In genomic region chr4:188428935-188429334, GRCh38 we compare ENCODE assay signal across 13 cellular contexts.
DNase-seq lines count a peak whose midpoint lies in the region; ATAC-seq and TF ChIP-seq lines count a peak whose summit lies in the region.
"Had no signal": no experiment of that assay in that cellular context is flagged by ENCODE, and none has a peak within 500 bp of the region (broad histone marks: within the 10 kb centered on the region; RNA-seq: fewer than 3 reads in every experiment).

No MANE protein-coding gene starts in this region.

- no peak overlapping the region for H3K27ac Mint-ChIP-seq in natural killer cell
- H3K27ac Mint-ChIP-seq in chondrocyte (ENCODE audit: unreplicated experiment) = no peak overlapping the region
- H3K27ac Mint-ChIP-seq: activated naive CD8-positive, alpha-beta T cell treated with anti-CD3 and anti-CD28 coated beads for 36 hours had no signal

- no peak overlapping the region for H3K27ac ChIP-seq in stomach
- H3K27ac ChIP-seq: right atrium auricular region had no signal

- H3K9ac ChIP-seq in adipocyte (ENCODE audit: low read length) = no peak overlapping the region

- H3K27me3 Mint-ChIP-seq in natural killer cell (ENCODE audit: low read depth in 2 of 2) (no peaks in the 10 kb centered on the region), chondrocyte (ENCODE audit: low read depth) (no peaks in the 10 kb centered on the region)
- H3K27me3 Mint-ChIP-seq: activated naive CD8-positive, alpha-beta T cell treated with anti-CD3 and anti-CD28 coated beads for 36 hours had no signal

- no peak for TF ChIP-seq CTCF in stomach (IDR thresholded peaks at IDR 0.05)
- TF ChIP-seq CTCF in natural killer cell (IDR thresholded peaks at IDR 0.05) = no peak
- TF ChIP-seq CTCF in chondrocyte (IDR thresholded peaks at IDR 0.05) = no peak

- H3K4me3 ChIP-seq in adipocyte (ENCODE audit: low read length) (no peak overlapping the region), stomach (no peak overlapping the region)
- H3K4me3 ChIP-seq: right atrium auricular region had no signal

- TF ChIP-seq EP300 in stomach (IDR thresholded peaks at IDR 0.05) = no peak

- no peak for ATAC-seq in natural killer cell
- ATAC-seq: stimulated activated naive CD8-positive, alpha-beta T cell treated with anti-CD3 and anti-CD28 coated beads, Interleukin-15, Interleukin-2, amounts not matched to agents 100 U/mL and 50 U/mL, for 24 hours had no signal

- no peaks in the 10 kb centered on the region for H3K27me3 ChIP-seq in adipocyte (replicated peaks; ENCODE audit: control insufficient read depth, insufficient read depth, low read length)
- no peaks in the 10 kb centered on the region for H3K27me3 ChIP-seq in stomach
- H3K27me3 ChIP-seq: right atrium auricular region had no signal

- H3K4me1 Mint-ChIP-seq in natural killer cell = no peaks in the 10 kb centered on the region
- H3K4me1 Mint-ChIP-seq in chondrocyte (ENCODE audit: low read depth) = peaks cover 38% of the 10 kb centered on the region
- H3K4me1 Mint-ChIP-seq: activated naive CD8-positive, alpha-beta T cell treated with anti-CD3 and anti-CD28 coated beads for 36 hours had no signal

- intact Hi-C loops in stomach (cut with DNase I; ENCODE audit: low total_unique reads) (no loop called here), natural killer cell (cut with micrococcal nuclease) (no loop called here)

- H3K36me3 ChIP-seq in adipocyte (ENCODE audit: control insufficient read depth, insufficient read depth, low read length, severe bottlenecking) (no peaks in the 10 kb centered on the region), stomach (no peaks in the 10 kb centered on the region)
- H3K36me3 ChIP-seq: right atrium auricular region had no signal

- H3K9me3 ChIP-seq in adipocyte (ENCODE audit: control insufficient read depth, low read length) (no peaks in the 10 kb centered on the region), stomach (no peaks in the 10 kb centered on the region)
- H3K9me3 ChIP-seq: right atrium auricular region had no signal

- H3K36me3 Mint-ChIP-seq in natural killer cell = no peaks in the 10 kb centered on the region
- H3K36me3 Mint-ChIP-seq in chondrocyte (ENCODE audit: low read depth) = peaks cover 4% of the 10 kb centered on the region
- H3K36me3 Mint-ChIP-seq: activated naive CD8-positive, alpha-beta T cell treated with anti-CD3 and anti-CD28 coated beads for 36 hours had no signal

- 5 to 16% (median 11%) methylated on average over 6 of the region's 6 CpGs for WGBS in stomach, 5 donors

- DNase-seq in DMS53 treated with DMSO at 0.1 percent for 48 hours (lab: John Stamatoyannopoulos, UW; ENCODE audit: unreplicated experiment) (peak; percentile 75), NCI-H2029 (lab: John Stamatoyannopoulos, UW) (peak; percentile 48), adipocyte (ENCODE audit: low read depth) (peak; percentile 47), left kidney (ENCODE audit: low read depth, low spot score) (peak; percentile 48), stomach (no peak), natural killer cell (no peak), chondrocyte (ENCODE audit: low spot score) (no peak)
- no peak for DNase-seq in activated CD8-positive, alpha-beta memory T cell treated with anti-CD3 and anti-CD28 coated beads, Interleukin-2, amount 50 U/mL, for 4 hours
- DNase-seq: activated naive CD8-positive, alpha-beta T cell treated with anti-CD3 and anti-CD28 coated beads for 36 hours; C1 segment of cervical spinal cord; NCI-H524; stimulated activated naive CD8-positive, alpha-beta T cell treated with anti-CD3 and anti-CD28 coated beads, Interleukin-15, Interleukin-2, amounts not matched to agents 100 U/mL and 50 U/mL, for 24 hours had no signal

- H3K9me3 Mint-ChIP-seq in natural killer cell = peaks cover 20 to 31% of the 10 kb centered on the region in 2 donors
- H3K9me3 Mint-ChIP-seq in chondrocyte (ENCODE audit: low read depth) = peaks cover 6% of the 10 kb centered on the region

- H3K4me3 Mint-ChIP-seq in natural killer cell (no peak overlapping the region), chondrocyte (ENCODE audit: unreplicated experiment) (no peak overlapping the region)
- H3K4me3 Mint-ChIP-seq: activated naive CD8-positive, alpha-beta T cell treated with anti-CD3 and anti-CD28 coated beads for 36 hours had no signal

- peaks cover 23% of the 10 kb centered on the region for H3K4me1 ChIP-seq in adipocyte (ENCODE audit: control insufficient read depth, insufficient read depth, low read length)
- no peaks in the 10 kb centered on the region for H3K4me1 ChIP-seq in stomach

- TF ChIP-seq POLR2A in stomach (IDR thresholded peaks at IDR 0.05) = no peak

Comparison
In these comparisons a context has a peak if more than half of its experiments do, and no peak if none do; other contexts are left out.
1. DNase-seq: peak in DMS53 treated with DMSO at 0.1 percent for 48 hours (single experiment), NCI-H2029 (single experiment), adipocyte (single experiment) and left kidney (single experiment); none in stomach (single experiment), natural killer cell (single experiment), chondrocyte (single experiment) and activated CD8-positive, alpha-beta memory T cell treated with anti-CD3 and anti-CD28 coated beads, Interleukin-2, amount 50 U/mL, for 4 hours (single experiment).